Comparison of ENCODE assay signal across 8 cellular contexts in the genomic region with DNA sequence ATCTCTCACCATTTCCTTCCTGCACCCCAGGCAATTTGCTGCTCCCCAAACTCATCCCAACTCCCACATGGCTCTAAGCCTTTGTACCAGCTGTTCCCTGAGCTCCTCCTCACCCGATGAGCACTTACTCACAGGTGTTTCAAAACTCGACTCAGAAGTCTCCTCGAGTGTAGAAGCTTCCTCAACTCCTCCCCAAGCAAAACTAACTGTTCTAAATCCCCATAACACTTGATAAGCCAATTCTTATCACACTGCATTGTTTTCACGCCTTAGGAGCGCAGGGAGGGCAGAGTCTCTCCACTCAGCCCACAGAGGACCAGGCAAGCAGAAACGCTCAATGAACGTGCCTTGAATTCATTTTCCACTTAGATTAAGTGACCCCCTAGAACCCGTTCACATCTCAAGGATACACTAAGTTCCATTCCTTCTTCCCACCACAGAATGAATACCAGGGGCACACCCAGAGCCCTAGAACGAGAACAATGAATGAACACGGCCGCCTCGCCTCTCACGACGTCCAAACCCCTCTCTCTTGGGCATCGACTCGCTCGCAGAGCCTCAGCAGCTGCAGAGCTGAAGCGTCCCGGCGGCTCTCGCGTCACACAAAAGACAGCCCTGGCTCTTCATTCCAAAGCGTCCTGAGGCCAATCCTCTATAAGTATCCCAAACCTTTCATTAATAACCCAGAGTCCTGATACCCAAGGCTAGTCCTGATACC. TPM values are rescaled to one million over a fixed set of nuclear protein-coding genes. Genes with fewer than 3 reads are reported as not detected.
DNase-seq lines count a peak whose midpoint lies in the region; ATAC-seq, FAIRE-seq and TF ChIP-seq lines count a peak whose summit lies in the region.

No MANE protein-coding gene starts in this region.

- ATAC-seq in left cardiac atrium = peak; percentile 11 to 17
- ATAC-seq in HG03039 (IDR thresholded peaks at IDR 0.05; ENCODE audit: unreplicated experiment) = no peak

- no peak for FAIRE-seq in HTR-8/SVneo (lab: Jason Lieb, UNC)

- no peak for TF ChIP-seq CTCF in progenitor cell of endocrine pancreas (IDR thresholded peaks at IDR 0.05; ENCODE audit: unreplicated experiment)

- H3K36me3 Mint-ChIP-seq in activated naive CD8-positive, alpha-beta T cell treated with anti-CD3 and anti-CD28 coated beads for 36 hours = peaks cover 13% of the 10 kb centered on the region
- H3K36me3 Mint-ChIP-seq in progenitor cell of endocrine pancreas (ENCODE audit: insufficient read depth) = no peaks in the 10 kb centered on the region

- DNase-seq in SKM-1 treated with dmso at 0.1 percent for 144 hours (lab: John Stamatoyannopoulos, UW; ENCODE audit: unreplicated experiment) (peak; percentile 17), SKM-1 (lab: John Stamatoyannopoulos, UW; ENCODE audit: unreplicated experiment) (no peak), RKO (ENCODE audit: low spot score) (peak; percentile 84), left cardiac atrium (peak; percentile 56), progenitor cell of endocrine pancreas (ENCODE audit: low spot score, unreplicated experiment) (peak; percentile 26), HTR-8/SVneo (ENCODE audit: insufficient read length, low spot score) (no peak)
- peak; percentile 37 for DNase-seq in activated naive CD8-positive, alpha-beta T cell treated with anti-CD3 and anti-CD28 coated beads for 36 hours

- H3K4me1 Mint-ChIP-seq in activated naive CD8-positive, alpha-beta T cell treated with anti-CD3 and anti-CD28 coated beads for 36 hours = peaks cover 38% of the 10 kb centered on the region
- H3K4me1 Mint-ChIP-seq in progenitor cell of endocrine pancreas (ENCODE audit: low read depth) = peaks cover 30% of the 10 kb centered on the region

- peak overlapping the region; percentile 88 for H3K4me3 Mint-ChIP-seq in activated naive CD8-positive, alpha-beta T cell treated with anti-CD3 and anti-CD28 coated beads for 36 hours
- H3K4me3 Mint-ChIP-seq in progenitor cell of endocrine pancreas (ENCODE audit: low read depth) = peak overlapping the region; percentile 89

- peaks cover 2% of the 10 kb centered on the region for H3K9me3 Mint-ChIP-seq in activated naive CD8-positive, alpha-beta T cell treated with anti-CD3 and anti-CD28 coated beads for 36 hours
- no peaks in the 10 kb centered on the region for H3K9me3 Mint-ChIP-seq in progenitor cell of endocrine pancreas (ENCODE audit: low read depth)

- H3K27ac Mint-ChIP-seq in activated naive CD8-positive, alpha-beta T cell treated with anti-CD3 and anti-CD28 coated beads for 36 hours = peak overlapping the region; percentile 73
- H3K27ac Mint-ChIP-seq in progenitor cell of endocrine pancreas = peak overlapping the region; percentile 98

- intact Hi-C loops in left cardiac atrium (cut with DNase I) = loop anchor here in 1 of 2 donors (5.0 kb wide), 2 partner anchors 70 to 105 kb away; a partner anchor contains a TSS

- H3K27me3 Mint-ChIP-seq in activated naive CD8-positive, alpha-beta T cell treated with anti-CD3 and anti-CD28 coated beads for 36 hours = no peaks in the 10 kb centered on the region
- no peaks in the 10 kb centered on the region for H3K27me3 Mint-ChIP-seq in progenitor cell of endocrine pancreas

RNA-seq across cellular contexts. Expression of a gene that starts 1.2 kb away (rescaled TPM):
- total RNA-seq in activated naive CD8-positive, alpha-beta T cell treated with anti-CD3 and anti-CD28 coated beads for 36 hours = 10 to 100 TPM; 79.3 to 79.8 TPM
- total RNA-seq in left cardiac atrium (100 to 1,000 TPM; 109 to 116 TPM), progenitor cell of endocrine pancreas (135 and 139 TPM in 2 replicates)

Comparison
In these comparisons a context has a peak if more than half of its experiments do, and no peak if none do; other contexts are left out.
1. DNase-seq: peak in SKM-1 treated with dmso at 0.1 percent for 144 hours (single experiment), RKO (single experiment), activated naive CD8-positive, alpha-beta T cell treated with anti-CD3 and anti-CD28 coated beads for 36 hours (single experiment), left cardiac atrium (single experiment) and progenitor cell of endocrine pancreas (single experiment); none in SKM-1 (single experiment) and HTR-8/SVneo (single experiment).